ENCODE assay signal across 1 cellular context in genomic region chr1:156500847-156501686, GRCh38.
TF ChIP-seq lines count a peak whose summit lies in the region.

No MANE protein-coding gene starts in this region.

TF ChIP-seq in HepG2, 621 proteins besides CTCF, POLR2A, EP300 and RAD21 (continued from another document and continues in another):
- TF ChIP-seq FOXC1 (CRISPR knock-in tag; IDR thresholded peaks at IDR 0.05; ENCODE audit: borderline replicate concordance) = peak; percentile 92
- TF ChIP-seq MAF1 (CRISPR knock-in tag; IDR thresholded peaks at IDR 0.05; ENCODE audit: borderline replicate concordance) = no peak
- TF ChIP-seq RBFOX2 (IDR thresholded peaks at IDR 0.05; ENCODE audit: low read depth, low read length) = peak; percentile 91
- no peak for TF ChIP-seq ARNT (IDR thresholded peaks at IDR 0.05)
- TF ChIP-seq ZNF768 (CRISPR knock-in tag; IDR thresholded peaks at IDR 0.05) = no peak; the same call in 1 of the 2 replicates
- TF ChIP-seq BORCS8-MEF2B (CRISPR knock-in tag; IDR thresholded peaks at IDR 0.05) = 0 out of 2 replicates have a peak, but pooled peaks have one; percentile 39
- no peak for TF ChIP-seq ZNF12 (CRISPR knock-in tag; IDR thresholded peaks at IDR 0.05)
- TF ChIP-seq ZKSCAN8 (CRISPR knock-in tag; IDR thresholded peaks at IDR 0.05; ENCODE audit: borderline replicate concordance) = 0 out of 2 replicates have a peak, but pooled peaks have one; percentile 42
- TF ChIP-seq ZBTB10 (CRISPR knock-in tag; IDR thresholded peaks at IDR 0.05; ENCODE audit: borderline replicate concordance) = no peak; the same call in 1 of the 2 replicates
- peak; percentile 91 for TF ChIP-seq MAX (IDR thresholded peaks at IDR 0.05)
- TF ChIP-seq MTA3 (CRISPR knock-in tag; IDR thresholded peaks at IDR 0.05) = no peak
- TF ChIP-seq AKNA (CRISPR knock-in tag; IDR thresholded peaks at IDR 0.05; ENCODE audit: borderline replicate concordance) = no peak
- TF ChIP-seq ZNF296 (CRISPR knock-in tag; conservative IDR thresholded peaks at IDR 0.05) = peak; percentile 87; the same call in 1 of the 2 replicates
- TF ChIP-seq FOSL2 (CRISPR knock-in tag; IDR thresholded peaks at IDR 0.05) = peak; percentile 50
- TF ChIP-seq ELF3 (CRISPR knock-in tag; IDR thresholded peaks at IDR 0.05) = 0 out of 2 replicates have a peak, but pooled peaks have one; percentile 8
- TF ChIP-seq ZFP82 (CRISPR knock-in tag; IDR thresholded peaks at IDR 0.05; ENCODE audit: borderline replicate concordance) = peak; percentile 86; the same call in 1 of the 2 replicates
- TF ChIP-seq ZNF746 (CRISPR knock-in tag; IDR thresholded peaks at IDR 0.05) = peak; percentile 85
- TF ChIP-seq MAFG (CRISPR knock-in tag; IDR thresholded peaks at IDR 0.05) = no peak
- peak; percentile 62; the same call in 1 of the 2 replicates for TF ChIP-seq ZNF614 (CRISPR knock-in tag; IDR thresholded peaks at IDR 0.05; ENCODE audit: borderline replicate concordance)
- TF ChIP-seq THAP8 (CRISPR knock-in tag; IDR thresholded peaks at IDR 0.05; ENCODE audit: borderline replicate concordance) = peak; percentile 75; the same call in 1 of the 2 replicates
- peak; percentile 79 for TF ChIP-seq TGIF2 (CRISPR knock-in tag; IDR thresholded peaks at IDR 0.05)
- no peak for TF ChIP-seq BRF2 (CRISPR knock-in tag; IDR thresholded peaks at IDR 0.05)
- no peak for TF ChIP-seq NFATC3 (CRISPR knock-in tag; IDR thresholded peaks at IDR 0.05)
- no peak for TF ChIP-seq AFF4 (CRISPR knock-in tag; IDR thresholded peaks at IDR 0.05)
- TF ChIP-seq ZMAT3 (CRISPR knock-in tag; conservative IDR thresholded peaks at IDR 0.05) = peak; percentile 85
- no peak for TF ChIP-seq ZBTB37 (CRISPR knock-in tag; IDR thresholded peaks at IDR 0.05)
- TF ChIP-seq MIER3 (CRISPR knock-in tag; IDR thresholded peaks at IDR 0.05; ENCODE audit: borderline replicate concordance) = no peak
- TF ChIP-seq TRAFD1 (CRISPR knock-in tag; IDR thresholded peaks at IDR 0.05; ENCODE audit: borderline replicate concordance) = no peak
- peak; percentile 27; the same call in 1 of the 2 replicates for TF ChIP-seq ZNF616 (CRISPR knock-in tag; IDR thresholded peaks at IDR 0.05; ENCODE audit: low read depth)
- no peak for TF ChIP-seq KDM1A (CRISPR knock-in tag; IDR thresholded peaks at IDR 0.05)
- no peak for TF ChIP-seq USF2 (IDR thresholded peaks at IDR 0.05; ENCODE audit: low read depth, low read length)
- TF ChIP-seq USF2 (CRISPR knock-in tag; IDR thresholded peaks at IDR 0.05; ENCODE audit: borderline replicate concordance) = no peak
- 0 out of 2 replicates have a peak, but pooled peaks have one; percentile 12 for TF ChIP-seq FOXP4 (CRISPR knock-in tag; IDR thresholded peaks at IDR 0.05)
